In genomic region chr18:35714539-35714938, GRCh38 we compare ENCODE assay signal across 23 cellular contexts.
"Had no signal": no experiment of that assay in that cellular context is flagged by ENCODE, and none has a peak within 500 bp of the region (broad histone marks: within the 10 kb centered on the region; RNA-seq: fewer than 3 reads in every experiment).

No MANE protein-coding gene starts in this region.

- H3K9me3 ChIP-seq: SJSA1, SK-N-SH had no signal

- H3K4me2 ChIP-seq: KMS-11, SK-N-SH had no signal

- H3K4me3 ChIP-seq: SJSA1 had no signal

- DNase-seq: Kasumi-1, MM.1S, NCI-H1092 treated with DMSO at 0.1 percent for 48 hours, NCI-H1436, NCI-H187, NCI-H2029, NCI-H2081 treated with DMSO at 0.1 percent for 48 hours, NCI-H2171, NCI-H226, NCI-H446, NCI-H510A, NCI-H524 treated with DMSO at 0.1 percent for 48 hours, NCI-H69, NCI-H774, Right ventricle myocardium superior, RPMI8226, SIG-M5, SK-N-SH, SW 1271 had no signal

- H3K27ac ChIP-seq: KMS-11, SJSA1 had no signal

- H3K27me3 ChIP-seq: SJSA1 had no signal

- FAIRE-seq: HTR-8/SVneo, RCC 7860 had no signal

- H3K9ac ChIP-seq: KMS-11, SK-N-SH had no signal
